8 cellular contexts compared by ENCODE assay signal in the genomic region with DNA sequence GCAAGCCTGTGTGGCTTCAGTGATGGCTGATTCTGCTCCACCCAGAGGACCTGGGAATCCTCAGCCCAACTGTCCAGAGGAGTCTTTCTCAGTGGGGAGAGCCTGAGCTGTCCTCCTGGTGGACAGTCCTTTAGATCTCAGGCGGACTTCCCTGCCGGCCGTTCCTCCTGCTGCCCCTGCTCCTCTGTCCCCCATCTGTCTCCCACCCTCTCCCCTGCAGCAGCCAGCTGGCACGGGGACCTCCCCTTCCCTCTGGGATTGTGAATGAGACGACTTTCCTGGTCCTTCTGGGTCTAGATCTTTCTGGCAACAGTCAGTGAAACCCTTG.
DNase-seq lines count a peak whose midpoint lies in the region; ATAC-seq and TF ChIP-seq lines count a peak whose summit lies in the region.

No MANE protein-coding gene starts in this region.

- no peak for TF ChIP-seq CTCF in liver (IDR thresholded peaks at IDR 0.05; ENCODE audit: low read depth, low read length, missing input control)

- DNase-seq in activated T-cell treated with anti-CD3 and anti-CD28 coated beads, Interleukin-2, amount 50 U/mL, for 72 hours: no peak
- no peak for DNase-seq in activated T-cell treated with anti-CD3 and anti-CD28 coated beads, Interleukin-2, amount 50 U/mL, for 1 hour
- no peak for DNase-seq in activated naive CD4-positive, alpha-beta T cell treated with anti-CD3 and anti-CD28 coated beads, Interleukin-2, amount 50 U/mL, for 72 hours (ENCODE audit: low spot score in 2 of 2)
- DNase-seq in dermis blood vessel endothelial cell: no peak

- H3K36me3 Mint-ChIP-seq in activated T-cell treated with anti-CD3 and anti-CD28 coated beads, Interleukin-2, amount 50 U/mL, for 72 hours (ENCODE audit: insufficient read depth in 2 of 2): no peaks in the 10 kb centered on the region
- no peaks in the 10 kb centered on the region for H3K36me3 Mint-ChIP-seq in activated naive CD4-positive, alpha-beta T cell treated with anti-CD3 and anti-CD28 coated beads, Interleukin-2, amount 50 U/mL, for 72 hours

- peaks cover 23 to 54% (median 39%) of the 10 kb centered on the region in 4 donors for H3K4me1 ChIP-seq in liver (ENCODE audit: control insufficient read depth in 4 of 4, insufficient read depth in 4 of 4, low read length in 3 of 4)
- peaks cover 37% of the 10 kb centered on the region for H3K4me1 ChIP-seq in thymus (ENCODE audit: control insufficient read depth, insufficient read depth, low read length)

- H3K4me1 Mint-ChIP-seq in activated T-cell treated with anti-CD3 and anti-CD28 coated beads, Interleukin-2, amount 50 U/mL, for 72 hours (ENCODE audit: low read depth): peaks cover 44% of the 10 kb centered on the region

- no peak for TF ChIP-seq RAD21 in liver (IDR thresholded peaks at IDR 0.05)

- H3K9me3 ChIP-seq in liver (ENCODE audit: control insufficient read depth in 4 of 4, low read length in 3 of 4) (no peaks in the 10 kb centered on the region), thymus (ENCODE audit: control insufficient read depth) (no peaks in the 10 kb centered on the region)

- H3K4me3 ChIP-seq in liver (ENCODE audit: low read depth in 1 of 3, low read length in 3 of 3) (no peak overlapping the region), thymus (ENCODE audit: low read length) (no peak overlapping the region)

- H3K36me3 ChIP-seq in liver (ENCODE audit: control insufficient read depth in 4 of 4, insufficient read depth in 3 of 4, low read depth in 1 of 4, low read length in 3 of 4) (peaks cover 0 to 4% (median 2%) of the 10 kb centered on the region in 4 donors), thymus (ENCODE audit: control insufficient read depth, insufficient read depth) (peaks cover 31% of the 10 kb centered on the region)

- H3K27ac Mint-ChIP-seq in activated T-cell treated with anti-CD3 and anti-CD28 coated beads, Interleukin-2, amount 50 U/mL, for 72 hours: peak overlapping the region; percentile 6
- peak overlapping the region; percentile 77 to 81 for H3K27ac Mint-ChIP-seq in activated naive CD4-positive, alpha-beta T cell treated with anti-CD3 and anti-CD28 coated beads, Interleukin-2, amount 50 U/mL, for 72 hours

- peak in 1 of 2 donors; percentile 2 for ATAC-seq in activated T-cell treated with anti-CD3 and anti-CD28 coated beads, Interleukin-2, amount 50 U/mL, for 72 hours (replicated peaks in 1 of 2)
- ATAC-seq in activated naive CD4-positive, alpha-beta T cell treated with anti-CD3 and anti-CD28 coated beads, Interleukin-2, amount 50 U/mL, for 72 hours: no peak
- ATAC-seq in HG02852 (IDR thresholded peaks at IDR 0.05; ENCODE audit: unreplicated experiment) (no peak), HG03159 (IDR thresholded peaks at IDR 0.05; ENCODE audit: unreplicated experiment) (no peak)

- peak overlapping the region; percentile 53 to 65 for H3K4me3 Mint-ChIP-seq in activated T-cell treated with anti-CD3 and anti-CD28 coated beads, Interleukin-2, amount 50 U/mL, for 72 hours

- no peaks in the 10 kb centered on the region for H3K27me3 Mint-ChIP-seq in activated T-cell treated with anti-CD3 and anti-CD28 coated beads, Interleukin-2, amount 50 U/mL, for 72 hours (ENCODE audit: low read depth)

- 75% methylated on average over 5 of the region's 5 CpGs for WGBS in liver
- WGBS in thymus: 76% methylated on average over 5 of the region's 5 CpGs

- H3K9ac ChIP-seq in liver (ENCODE audit: low read depth in 1 of 2, low read length in 2 of 2): no peak overlapping the region

- no peaks in the 10 kb centered on the region for H3K9me3 Mint-ChIP-seq in activated T-cell treated with anti-CD3 and anti-CD28 coated beads, Interleukin-2, amount 50 U/mL, for 72 hours
- H3K9me3 Mint-ChIP-seq in activated naive CD4-positive, alpha-beta T cell treated with anti-CD3 and anti-CD28 coated beads, Interleukin-2, amount 50 U/mL, for 72 hours: no peaks in the 10 kb centered on the region

- H3K27ac ChIP-seq in liver (ENCODE audit: low read depth in 1 of 2, low read length in 2 of 2) (peak overlapping the region; percentile 58 to 96), thymus (ENCODE audit: low read depth) (peak overlapping the region; percentile 86)

- H3K27me3 ChIP-seq in liver (ENCODE audit: control insufficient read depth in 4 of 4, insufficient read depth in 4 of 4, low read length in 3 of 4) (no peaks in the 10 kb centered on the region), thymus (ENCODE audit: control insufficient read depth, insufficient read depth) (no peaks in the 10 kb centered on the region)

TF ChIP-seq in liver, 16 proteins besides CTCF, POLR2A, EP300 and RAD21:
- no peak for TF ChIP-seq HNF4G (IDR thresholded peaks at IDR 0.05)
- TF ChIP-seq, protein P1, sequence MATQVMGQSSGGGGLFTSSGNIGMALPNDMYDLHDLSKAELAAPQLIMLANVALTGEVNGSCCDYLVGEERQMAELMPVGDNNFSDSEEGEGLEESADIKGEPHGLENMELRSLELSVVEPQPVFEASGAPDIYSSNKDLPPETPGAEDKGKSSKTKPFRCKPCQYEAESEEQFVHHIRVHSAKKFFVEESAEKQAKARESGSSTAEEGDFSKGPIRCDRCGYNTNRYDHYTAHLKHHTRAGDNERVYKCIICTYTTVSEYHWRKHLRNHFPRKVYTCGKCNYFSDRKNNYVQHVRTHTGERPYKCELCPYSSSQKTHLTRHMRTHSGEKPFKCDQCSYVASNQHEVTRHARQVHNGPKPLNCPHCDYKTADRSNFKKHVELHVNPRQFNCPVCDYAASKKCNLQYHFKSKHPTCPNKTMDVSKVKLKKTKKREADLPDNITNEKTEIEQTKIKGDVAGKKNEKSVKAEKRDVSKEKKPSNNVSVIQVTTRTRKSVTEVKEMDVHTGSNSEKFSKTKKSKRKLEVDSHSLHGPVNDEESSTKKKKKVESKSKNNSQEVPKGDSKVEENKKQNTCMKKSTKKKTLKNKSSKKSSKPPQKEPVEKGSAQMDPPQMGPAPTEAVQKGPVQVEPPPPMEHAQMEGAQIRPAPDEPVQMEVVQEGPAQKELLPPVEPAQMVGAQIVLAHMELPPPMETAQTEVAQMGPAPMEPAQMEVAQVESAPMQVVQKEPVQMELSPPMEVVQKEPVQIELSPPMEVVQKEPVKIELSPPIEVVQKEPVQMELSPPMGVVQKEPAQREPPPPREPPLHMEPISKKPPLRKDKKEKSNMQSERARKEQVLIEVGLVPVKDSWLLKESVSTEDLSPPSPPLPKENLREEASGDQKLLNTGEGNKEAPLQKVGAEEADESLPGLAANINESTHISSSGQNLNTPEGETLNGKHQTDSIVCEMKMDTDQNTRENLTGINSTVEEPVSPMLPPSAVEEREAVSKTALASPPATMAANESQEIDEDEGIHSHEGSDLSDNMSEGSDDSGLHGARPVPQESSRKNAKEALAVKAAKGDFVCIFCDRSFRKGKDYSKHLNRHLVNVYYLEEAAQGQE (IDR thresholded peaks at IDR 0.05): no peak
- no peak for TF ChIP-seq RXRA (IDR thresholded peaks at IDR 0.05)
- no peak for TF ChIP-seq HNF4A (conservative IDR thresholded peaks at IDR 0.05)
- TF ChIP-seq FOXA2 (IDR thresholded peaks at IDR 0.05): no peak
- no peak for TF ChIP-seq GABPA (IDR thresholded peaks at IDR 0.05 in 1 of 2, conservative IDR thresholded peaks at IDR 0.05 in 1 of 2)
- no peak for TF ChIP-seq NR2F2 (IDR thresholded peaks at IDR 0.05)
- TF ChIP-seq, protein P2, sequence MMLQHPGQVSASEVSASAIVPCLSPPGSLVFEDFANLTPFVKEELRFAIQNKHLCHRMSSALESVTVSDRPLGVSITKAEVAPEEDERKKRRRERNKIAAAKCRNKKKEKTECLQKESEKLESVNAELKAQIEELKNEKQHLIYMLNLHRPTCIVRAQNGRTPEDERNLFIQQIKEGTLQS (IDR thresholded peaks at IDR 0.05): no peak
- TF ChIP-seq, protein P3, sequence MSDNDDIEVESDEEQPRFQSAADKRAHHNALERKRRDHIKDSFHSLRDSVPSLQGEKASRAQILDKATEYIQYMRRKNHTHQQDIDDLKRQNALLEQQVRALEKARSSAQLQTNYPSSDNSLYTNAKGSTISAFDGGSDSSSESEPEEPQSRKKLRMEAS (IDR thresholded peaks at IDR 0.05): no peak
